Comparison of ENCODE assay signal across 8 cellular contexts in the genomic region with DNA sequence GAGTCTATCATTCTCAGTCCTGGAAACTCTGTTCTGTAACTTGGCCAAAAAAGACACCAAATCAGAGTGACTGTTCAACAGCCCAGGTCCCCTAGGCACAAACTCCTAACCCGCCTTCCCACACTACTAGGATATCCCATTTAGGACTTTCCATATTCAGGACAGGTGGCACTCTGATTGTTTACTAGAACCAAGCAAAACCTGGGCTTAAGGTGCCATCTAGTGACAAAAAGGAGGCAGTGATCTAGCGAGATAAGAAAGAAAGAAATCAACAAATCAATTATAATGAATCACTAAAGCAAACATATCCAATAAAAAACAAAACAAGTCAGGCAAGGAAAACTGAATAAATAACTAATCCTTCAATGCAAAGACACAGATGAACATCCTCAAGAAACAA.
DNase-seq lines count a peak whose midpoint lies in the region; ATAC-seq lines count a peak whose summit lies in the region.

No MANE protein-coding gene starts in this region.

- ATAC-seq in HG03520 (IDR thresholded peaks at IDR 0.05; ENCODE audit: unreplicated experiment): no peak

- DNase-seq in Caki2 (ENCODE audit: low read depth) (peak; percentile 18), HS-27A (ENCODE audit: low read depth) (peak; percentile 2), SKM-1 treated with dmso at 0.1 percent for 144 hours (lab: John Stamatoyannopoulos, UW; ENCODE audit: unreplicated experiment) (peak; percentile 5), iris pigment epithelial cell (ENCODE audit: low read depth) (peak; percentile 54), GF-D8 (lab: John Stamatoyannopoulos, UW) (no peak), NCI-H1436 (lab: John Stamatoyannopoulos, UW) (no peak), NCI-H1694 treated with DMSO at 0.1 percent for 48 hours (lab: John Stamatoyannopoulos, UW) (no peak)

- in situ Hi-C loops in Caki2 (cut with HindIII; ENCODE audit: low pct_unique_long_range_greater_than_20kb, low sequenced_read_pairs): no loop called here

Comparison
In these comparisons a context has a peak if more than half of its experiments do, and no peak if none do; other contexts are left out.
1. DNase-seq: peak in Caki2 (single experiment), HS-27A (single experiment), SKM-1 treated with dmso at 0.1 percent for 144 hours (single experiment) and iris pigment epithelial cell (single experiment); none in GF-D8 (single experiment), NCI-H1436 (single experiment) and NCI-H1694 treated with DMSO at 0.1 percent for 48 hours (single experiment).